ENCODE assay signal across 11 cellular contexts in genomic region chr5:97094579-97095317, GRCh38. TPM values are rescaled to one million over a fixed set of nuclear protein-coding genes. Genes with fewer than 3 reads are reported as not detected.
DNase-seq lines count a peak whose midpoint lies in the region; ATAC-seq and TF ChIP-seq lines count a peak whose summit lies in the region.
"Had no signal": no experiment of that assay in that cellular context is flagged by ENCODE, and none has a peak within 500 bp of the region (broad histone marks: within the 10 kb centered on the region; RNA-seq: fewer than 3 reads in every experiment).

No MANE protein-coding gene starts in this region.

- H3K4me1 Mint-ChIP-seq in GM23338 = peaks cover 28% of the 10 kb centered on the region

- TF ChIP-seq EP300 in SK-N-SH (IDR thresholded peaks at IDR 0.05; ENCODE audit: borderline replicate concordance in 1 of 2, low read depth in 1 of 2, low read length in 1 of 2) = no peak

- TF ChIP-seq POLR2A in adrenal gland (IDR thresholded peaks at IDR 0.05) = no peak

- CTCF ChIA-PET in SK-N-SH (lab: Yijun Ruan, JAX) = no interaction called here

- no peaks in the 10 kb centered on the region for H3K36me3 Mint-ChIP-seq in GM23338 (ENCODE audit: low read depth)

- no peak overlapping the region for H3K4me3 Mint-ChIP-seq in GM23338
- H3K4me3 Mint-ChIP-seq: activated naive CD8-positive, alpha-beta T cell had no signal

- H3F3A ChIP-seq in SK-N-SH (replicated peaks; ENCODE audit: insufficient read depth) (no peaks in the 10 kb centered on the region), GM23338 (replicated peaks; ENCODE audit: low read depth) (no peaks in the 10 kb centered on the region)

- 78% methylated on average over 8 of the region's 8 CpGs for WGBS in SK-N-SH (ENCODE audit: low lambda C conversion rate)
- 68 to 75% (median 73%) methylated on average over 8 of the region's 8 CpGs for WGBS in adrenal gland, 4 donors

- POLR2A ChIA-PET in SK-N-SH (lab: Yijun Ruan, JAX) = no interaction called here

- H2AFZ ChIP-seq in SK-N-SH (ENCODE audit: low read depth) (0 out of 2 replicates have a peak overlapping the region, but pooled peaks have one; percentile 14), GM23338 (0 out of 2 replicates have a peak overlapping the region, but pooled peaks have one; percentile 39)

- H3K79me2 ChIP-seq in SK-N-SH (ENCODE audit: insufficient read depth) = no peaks in the 10 kb centered on the region
- H3K79me2 ChIP-seq in GM23338 (replicated peaks; ENCODE audit: insufficient read depth) = no peaks in the 10 kb centered on the region

- no peaks in the 10 kb centered on the region for H3K27me3 ChIP-seq in SK-N-SH (ENCODE audit: insufficient read depth)
- no peaks in the 10 kb centered on the region for H3K27me3 ChIP-seq in GM23338 (ENCODE audit: insufficient read depth)
- no peaks in the 10 kb centered on the region for H3K27me3 ChIP-seq in adrenal gland

- H3K27ac Mint-ChIP-seq in GM23338 = no peak overlapping the region
- H3K27ac Mint-ChIP-seq: activated naive CD8-positive, alpha-beta T cell had no signal

- no peak for TF ChIP-seq CTCF in SK-N-SH (IDR thresholded peaks at IDR 0.05)
- TF ChIP-seq CTCF in GM23338 (conservative IDR thresholded peaks at IDR 0.05; ENCODE audit: low read depth in 2 of 2) = no peak
- TF ChIP-seq CTCF in adrenal gland (IDR thresholded peaks at IDR 0.05) = no peak

- no peaks in the 10 kb centered on the region for H3K9me3 Mint-ChIP-seq in GM23338

- H3K9ac ChIP-seq in SK-N-SH = no peak overlapping the region

- H4K20me1 ChIP-seq in SK-N-SH (ENCODE audit: insufficient read depth) = no peaks in the 10 kb centered on the region
- H4K20me1 ChIP-seq in GM23338 (replicated peaks; ENCODE audit: insufficient read depth) = no peaks in the 10 kb centered on the region

- H3K27ac ChIP-seq in SK-N-SH (ENCODE audit: low read depth in 2 of 2, low read length in 1 of 2) (no peak overlapping the region), GM23338 (ENCODE audit: low read depth) (no peak overlapping the region), adrenal gland (no peak overlapping the region)

- intact Hi-C loops in adrenal gland (cut with DNase I) = no loop called here

- no peaks in the 10 kb centered on the region for H3K36me3 ChIP-seq in SK-N-SH (replicated peaks in 1 of 2; ENCODE audit: control insufficient read depth in 1 of 2, insufficient read depth in 2 of 2, low read length in 1 of 2)
- no peaks in the 10 kb centered on the region for H3K36me3 ChIP-seq in GM23338 (ENCODE audit: insufficient read depth)
- H3K36me3 ChIP-seq in adrenal gland (replicated peaks in 1 of 2) = no peaks in the 10 kb centered on the region

- no peak overlapping the region for H3K4me2 ChIP-seq in SK-N-SH
- no peak overlapping the region for H3K4me2 ChIP-seq in GM23338

- no peak for DNase-seq in SK-N-SH
- no peak for DNase-seq in GM23338 (ENCODE audit: low spot score)
- peak; percentile 46 for DNase-seq in stimulated activated CD4-positive, alpha-beta T cell treated with anti-CD3 and anti-CD28 coated beads, Interleukin-1b, Interleukin-23, amount 100 ng/mL, for 48 hours
- DNase-seq in DMS53 treated with DMSO at 0.1 percent for 48 hours (lab: John Stamatoyannopoulos, UW; ENCODE audit: unreplicated experiment) = no peak
- DNase-seq in NCI-H526 (lab: John Stamatoyannopoulos, UW) = no peak
- no peak for DNase-seq in adrenal gland
- DNase-seq: 8988T, foreskin melanocyte had no signal

- H3K27me3 Mint-ChIP-seq in GM23338 (ENCODE audit: insufficient read depth, low read depth, poor library complexity) = peaks cover 2% of the 10 kb centered on the region

- no peaks in the 10 kb centered on the region; a peak in 2 of 4 replicates for H3K4me1 ChIP-seq in SK-N-SH (ENCODE audit: control insufficient read depth in 1 of 2, insufficient read depth in 2 of 2, low read depth in 1 of 2, low read length in 1 of 2)
- H3K4me1 ChIP-seq in GM23338 (ENCODE audit: insufficient read depth) = peaks cover 18% of the 10 kb centered on the region
- H3K4me1 ChIP-seq in adrenal gland (replicated peaks in 1 of 2) = no peaks in the 10 kb centered on the region

- H3K9me2 ChIP-seq in SK-N-SH (no peaks in the 10 kb centered on the region), GM23338 (ENCODE audit: insufficient read depth) (peaks cover 15% of the 10 kb centered on the region; the same call in 1 of the 2 replicates)

- H3K9me3 ChIP-seq in SK-N-SH = no peaks in the 10 kb centered on the region
- no peaks in the 10 kb centered on the region for H3K9me3 ChIP-seq in adrenal gland (replicated peaks in 1 of 3)

- ATAC-seq in SK-N-SH treated with all-trans-retinoic acid at 6 μM for 48 hours (no peak), GM23338 (no peak), HG03571 (IDR thresholded peaks at IDR 0.05; ENCODE audit: unreplicated experiment) (peak; percentile 100)

- TF ChIP-seq RAD21 in SK-N-SH (IDR thresholded peaks at IDR 0.05; ENCODE audit: low read length) = no peak

- H3K4me3 ChIP-seq in SK-N-SH (ENCODE audit: low read depth in 2 of 2, low read length in 1 of 2) = no peak overlapping the region
- no peak overlapping the region for H3K4me3 ChIP-seq in GM23338
- no peak overlapping the region for H3K4me3 ChIP-seq in adrenal gland

TF ChIP-seq in SK-N-SH, 30 proteins besides CTCF, POLR2A, EP300 and RAD21:
- TF ChIP-seq POLR2AphosphoS5 (IDR thresholded peaks at IDR 0.05; ENCODE audit: low read depth, low read length) (no peak), CHD2 (IDR thresholded peaks at IDR 0.05; ENCODE audit: low read length, partially characterized antibody) (no peak), USF1 (IDR thresholded peaks at IDR 0.05; ENCODE audit: borderline replicate concordance, low read depth) (no peak)

TF ChIP-seq in SK-N-SH treated with all-trans-retinoic acid at 6 μM for 48 hours, 23 proteins besides CTCF, POLR2A, EP300 and RAD21 (continues in another document):
- no peak for TF ChIP-seq ESRRG (CRISPR knock-in tag; IDR thresholded peaks at IDR 0.05)
- no peak for TF ChIP-seq ZNF70 (CRISPR knock-in tag; IDR thresholded peaks at IDR 0.05)
- no peak for TF ChIP-seq ZFP3 (CRISPR knock-in tag; IDR thresholded peaks at IDR 0.05)
- TF ChIP-seq POU6F1 (CRISPR knock-in tag; IDR thresholded peaks at IDR 0.05; ENCODE audit: borderline replicate concordance, low read depth) = no peak
- no peak for TF ChIP-seq ZNF565 (CRISPR knock-in tag; conservative IDR thresholded peaks at IDR 0.05; ENCODE audit: low read depth)
- TF ChIP-seq ISL1 (CRISPR knock-in tag; IDR thresholded peaks at IDR 0.05) = no peak
- TF ChIP-seq ARNTL (CRISPR knock-in tag; IDR thresholded peaks at IDR 0.05; ENCODE audit: borderline replicate concordance, low read depth) = no peak

TF ChIP-seq in GM23338, 12 proteins besides CTCF, POLR2A, EP300 and RAD21:
- TF ChIP-seq CREB1 (CRISPR knock-in tag; IDR thresholded peaks at IDR 0.05; ENCODE audit: low read depth) (no peak), ZNF331 (CRISPR knock-in tag; IDR thresholded peaks at IDR 0.05; ENCODE audit: low read depth) (no peak), EZH2phosphoT487 (IDR thresholded peaks at IDR 0.05; ENCODE audit: unreplicated experiment) (no peak), STAT1 (IDR thresholded peaks at IDR 0.05; ENCODE audit: unreplicated experiment) (no peak), EZH2 (IDR thresholded peaks at IDR 0.05; ENCODE audit: low read depth, unreplicated experiment) (no peak), ETS1 (IDR thresholded peaks at IDR 0.05) (no peak), POLR2AphosphoS5 (IDR thresholded peaks at IDR 0.05; ENCODE audit: low read depth) (no peak)
- TF ChIP-seq, protein P1, sequence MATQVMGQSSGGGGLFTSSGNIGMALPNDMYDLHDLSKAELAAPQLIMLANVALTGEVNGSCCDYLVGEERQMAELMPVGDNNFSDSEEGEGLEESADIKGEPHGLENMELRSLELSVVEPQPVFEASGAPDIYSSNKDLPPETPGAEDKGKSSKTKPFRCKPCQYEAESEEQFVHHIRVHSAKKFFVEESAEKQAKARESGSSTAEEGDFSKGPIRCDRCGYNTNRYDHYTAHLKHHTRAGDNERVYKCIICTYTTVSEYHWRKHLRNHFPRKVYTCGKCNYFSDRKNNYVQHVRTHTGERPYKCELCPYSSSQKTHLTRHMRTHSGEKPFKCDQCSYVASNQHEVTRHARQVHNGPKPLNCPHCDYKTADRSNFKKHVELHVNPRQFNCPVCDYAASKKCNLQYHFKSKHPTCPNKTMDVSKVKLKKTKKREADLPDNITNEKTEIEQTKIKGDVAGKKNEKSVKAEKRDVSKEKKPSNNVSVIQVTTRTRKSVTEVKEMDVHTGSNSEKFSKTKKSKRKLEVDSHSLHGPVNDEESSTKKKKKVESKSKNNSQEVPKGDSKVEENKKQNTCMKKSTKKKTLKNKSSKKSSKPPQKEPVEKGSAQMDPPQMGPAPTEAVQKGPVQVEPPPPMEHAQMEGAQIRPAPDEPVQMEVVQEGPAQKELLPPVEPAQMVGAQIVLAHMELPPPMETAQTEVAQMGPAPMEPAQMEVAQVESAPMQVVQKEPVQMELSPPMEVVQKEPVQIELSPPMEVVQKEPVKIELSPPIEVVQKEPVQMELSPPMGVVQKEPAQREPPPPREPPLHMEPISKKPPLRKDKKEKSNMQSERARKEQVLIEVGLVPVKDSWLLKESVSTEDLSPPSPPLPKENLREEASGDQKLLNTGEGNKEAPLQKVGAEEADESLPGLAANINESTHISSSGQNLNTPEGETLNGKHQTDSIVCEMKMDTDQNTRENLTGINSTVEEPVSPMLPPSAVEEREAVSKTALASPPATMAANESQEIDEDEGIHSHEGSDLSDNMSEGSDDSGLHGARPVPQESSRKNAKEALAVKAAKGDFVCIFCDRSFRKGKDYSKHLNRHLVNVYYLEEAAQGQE (IDR thresholded peaks at IDR 0.05; ENCODE audit: unreplicated experiment) = no peak

RNA-seq across cellular contexts. Expression of gene LIX1, which starts 47.7 kb away (rescaled TPM):
- 0.02 TPM in 1 of 2 replicates, not detected in the other for polyA plus RNA-seq in SK-N-SH (2012; rRNA removed)
- 0.01 TPM in 2 replicates for polyA plus RNA-seq in SK-N-SH (2012; cell fraction: cytosol; rRNA removed)
- 0.01 TPM in 1 of 2 replicates, not detected in the other for polyA plus RNA-seq in SK-N-SH (2012; cell fraction: nucleus; rRNA removed)
- total RNA-seq in GM23338 (2014; rRNA removed; shearing (Covaris generic)) = not detected in 2 replicates
- polyA plus RNA-seq in GM23338 (2016; fragmentation: Nextera tagmentation; extraction: Ambion mirVana) = 0.13 and 0.16 TPM in 2 replicates
- not detected for total RNA-seq in adrenal gland
- under 1 TPM in 2 of 3 donors, not detected in 1; 0.03 to 0.18 TPM for polyA plus RNA-seq in adrenal gland
